ENCODE assay signal across 28 cellular contexts in genomic region chr19:45931055-45931454, GRCh38. TPM values are rescaled to one million over a fixed set of nuclear protein-coding genes. Genes with fewer than 3 reads are reported as not detected.
"Had no signal": no experiment of that assay in that cellular context is flagged by ENCODE, and none has a peak within 500 bp of the region (broad histone marks: within the 10 kb centered on the region; RNA-seq: fewer than 3 reads in every experiment).

No MANE protein-coding gene starts in this region.

- H3K9me3 ChIP-seq: body of pancreas, prostate gland had no signal

- FAIRE-seq: small intestine had no signal

- H3K36me3 ChIP-seq: prostate gland had no signal

- H3K4me1 ChIP-seq: prostate gland had no signal

- H3K36me3 Mint-ChIP-seq: activated naive CD8-positive, alpha-beta T cell; type B pancreatic cell had no signal

- H3K27ac ChIP-seq: body of pancreas, prostate gland had no signal

- ATAC-seq: activated CD8-positive, alpha-beta T cell treated with anti-CD3 and anti-CD28 coated beads, Interleukin-2, amount 10 ng/mL, durations not matched to agents 7 days and 5 days; activated T-cell treated with anti-CD3 and anti-CD28 coated beads, Interleukin-2, amount 50 U/mL, for 72 hours; body of pancreas; left ventricle myocardium superior; right cardiac atrium had no signal

- H3K4me3 Mint-ChIP-seq: activated CD4-positive, alpha-beta T cell treated with anti-CD3 and anti-CD28 coated beads, Interleukin-2, amount 10 ng/mL, durations not matched to agents 24 days and 14 days; activated CD8-positive, alpha-beta T cell treated with anti-CD3 and anti-CD28 coated beads, Interleukin-2, amount 10 ng/mL, durations not matched to agents 7 days and 5 days; activated naive CD8-positive, alpha-beta T cell; activated T-cell treated with anti-CD3 and anti-CD28 coated beads, Interleukin-2, amount 50 U/mL, for 72 hours; nephron progenitor cell; stimulated activated naive CD8-positive, alpha-beta T cell treated with anti-CD3 and anti-CD28 coated beads, Interleukin-15, Interleukin-2, amounts not matched to agents 100 ng/mL and 50 ng/mL, for 24 hours; T-helper 2 cell treated with Interferon-gamma antibody and Interleukin-4, amounts not matched to agents 5 μg/mL and 100 μg/mL, for 36 hours; type B pancreatic cell had no signal

- H3K9me3 Mint-ChIP-seq: activated CD4-positive, alpha-beta T cell treated with anti-CD3 and anti-CD28 coated beads, Interleukin-2, amount 10 ng/mL, durations not matched to agents 24 days and 14 days; activated T-cell treated with anti-CD3 and anti-CD28 coated beads, Interleukin-2, amount 50 U/mL, for 72 hours; stimulated activated naive CD8-positive, alpha-beta T cell treated with anti-CD3 and anti-CD28 coated beads, Interleukin-15, Interleukin-2, amounts not matched to agents 100 ng/mL and 50 ng/mL, for 24 hours; T-helper 2 cell treated with Interferon-gamma antibody and Interleukin-4, amounts not matched to agents 5 μg/mL and 100 μg/mL, for 36 hours; type B pancreatic cell had no signal

- DNase-seq: activated CD4-positive, alpha-beta T cell treated with anti-CD3 and anti-CD28 coated beads, Interleukin-2, amount 10 ng/mL, durations not matched to agents 24 days and 14 days; activated CD4-positive, CD25-positive, alpha-beta regulatory T cell; activated CD8-positive, alpha-beta memory T cell treated with anti-CD3 and anti-CD28 coated beads, Interleukin-2, amount 50 U/mL, for 48 hours; activated CD8-positive, alpha-beta T cell treated with anti-CD3 and anti-CD28 coated beads, Interleukin-2, amount 10 ng/mL, durations not matched to agents 7 days and 5 days; activated gamma-delta T cell treated with Interleukin-2 at 50 U/mL for 16 hours; activated T-cell treated with anti-CD3 and anti-CD28 coated beads, Interleukin-2, amount 50 U/mL, for 72 hours; amniotic stem cell; body of pancreas; central memory CD4-positive, alpha-beta T cell; cortex of kidney; effector memory CD4-positive, alpha-beta T cell; erythroblast; hypothalamus; left ventricle myocardium superior; mesenchymal stem cell; nephron progenitor cell; right cardiac atrium; small intestine; SW 1271 had no signal

- H3K27ac Mint-ChIP-seq: activated CD4-positive, alpha-beta T cell treated with anti-CD3 and anti-CD28 coated beads, Interleukin-2, amount 10 ng/mL, durations not matched to agents 24 days and 14 days; activated CD8-positive, alpha-beta T cell treated with anti-CD3 and anti-CD28 coated beads, Interleukin-2, amount 10 ng/mL, durations not matched to agents 7 days and 5 days; activated naive CD8-positive, alpha-beta T cell; activated T-cell treated with anti-CD3 and anti-CD28 coated beads, Interleukin-2, amount 50 U/mL, for 72 hours; nephron progenitor cell; stimulated activated naive CD8-positive, alpha-beta T cell treated with anti-CD3 and anti-CD28 coated beads, Interleukin-15, Interleukin-2, amounts not matched to agents 100 ng/mL and 50 ng/mL, for 24 hours; T-helper 2 cell treated with Interferon-gamma antibody and Interleukin-4, amounts not matched to agents 5 μg/mL and 100 μg/mL, for 36 hours; type B pancreatic cell had no signal

- H3K27me3 ChIP-seq: body of pancreas had no signal

- H3K4me3 ChIP-seq: body of pancreas, prostate gland had no signal

RNA-seq across cellular contexts. Expression of gene NANOS2, which starts 16.5 kb away (rescaled TPM):
- total RNA-seq: activated CD4-positive, alpha-beta T cell treated with anti-CD3 and anti-CD28 coated beads, Interleukin-2, amount 10 ng/mL, durations not matched to agents 24 days and 14 days; activated CD8-positive, alpha-beta T cell treated with anti-CD3 and anti-CD28 coated beads, Interleukin-2, amount 10 ng/mL, durations not matched to agents 7 days and 5 days; activated T-cell treated with anti-CD3 and anti-CD28 coated beads, Interleukin-2, amount 50 U/mL, for 72 hours; body of pancreas; glomerular endothelial cell; kidney epithelial cell; left ventricle myocardium superior; omental fat pad; right cardiac atrium; temporal lobe had no signal
- polyA plus RNA-seq: right cardiac atrium, small intestine had no signal

RNA-seq across cellular contexts. Expression of gene NOVA2, which starts 42.6 kb away (rescaled TPM):
- total RNA-seq: activated CD4-positive, alpha-beta T cell treated with anti-CD3 and anti-CD28 coated beads, Interleukin-2, amount 10 ng/mL, durations not matched to agents 24 days and 14 days; activated CD8-positive, alpha-beta T cell treated with anti-CD3 and anti-CD28 coated beads, Interleukin-2, amount 10 ng/mL, durations not matched to agents 7 days and 5 days had no signal
